In genomic region chr1:77802026-77802425, GRCh38 we compare ENCODE assay signal across 24 cellular contexts.
"Had no signal": no experiment of that assay in that cellular context is flagged by ENCODE, and none has a peak within 500 bp of the region (broad histone marks: within the 10 kb centered on the region; RNA-seq: fewer than 3 reads in every experiment).

No MANE protein-coding gene starts in this region.

- H3K4me1 Mint-ChIP-seq: memory B cell, mesothelial cell of epicardium had no signal

- H3K9me3 ChIP-seq: gastrocnemius medialis, heart right ventricle, left ventricle myocardium inferior, lower lobe of right lung, ovary, testis, tibial nerve, upper lobe of right lung, vagina had no signal

- H3K4me3 ChIP-seq: gastrocnemius medialis, heart right ventricle, left ventricle myocardium inferior, lower lobe of right lung, ovary, testis, tibial nerve, upper lobe of right lung, vagina had no signal

- H3K27me3 ChIP-seq: gastrocnemius medialis, heart right ventricle, ovary, testis, tibial nerve, upper lobe of right lung, vagina had no signal

- H3K4me3 Mint-ChIP-seq: dendritic cell treated with granulocyte-macrophage colony-stimulating factor and Interleukin-4, amounts not matched to agents 40 ng/mL and 50 ng/mL, for 4 days; memory B cell; mesothelial cell of epicardium; natural killer cell; neural crest cell; stimulated activated naive B cell treated with anti-CD40 and anti-IgM and Interleukin-4, amounts not matched to agents 10 μg/mL and 1 μg/mL and 100 μg/mL, for 72 hours; stimulated activated naive CD8-positive, alpha-beta T cell treated with anti-CD3 and anti-CD28 coated beads, Interleukin-15, amount 100 ng/mL, for 72 hours had no signal

- H3K27ac ChIP-seq: gastrocnemius medialis, heart right ventricle, left ventricle myocardium inferior, lower lobe of right lung, ovary, testis, tibial nerve, upper lobe of right lung, vagina had no signal

- H3K27ac Mint-ChIP-seq: dendritic cell treated with granulocyte-macrophage colony-stimulating factor and Interleukin-4, amounts not matched to agents 40 ng/mL and 50 ng/mL, for 4 days; memory B cell; mesothelial cell of epicardium; natural killer cell; stimulated activated naive B cell treated with anti-CD40 and anti-IgM and Interleukin-4, amounts not matched to agents 10 μg/mL and 1 μg/mL and 100 μg/mL, for 72 hours had no signal

- H3K27me3 Mint-ChIP-seq: dendritic cell treated with granulocyte-macrophage colony-stimulating factor and Interleukin-4, amounts not matched to agents 40 ng/mL and 50 ng/mL, for 4 days; memory B cell; stimulated activated naive B cell treated with anti-CD40 and anti-IgM and Interleukin-4, amounts not matched to agents 10 μg/mL and 1 μg/mL and 100 μg/mL, for 72 hours; stimulated activated naive CD8-positive, alpha-beta T cell treated with anti-CD3 and anti-CD28 coated beads, Interleukin-15, amount 100 ng/mL, for 72 hours had no signal

- H3K36me3 ChIP-seq: ovary had no signal

- H3K4me1 ChIP-seq: gastrocnemius medialis, lower lobe of right lung, testis, vagina had no signal

- DNase-seq: gastrocnemius medialis; heart right ventricle; hypothalamus; islet precursor cell; left cardiac atrium; left ventricle myocardium inferior; lower lobe of right lung; natural killer cell; nucleus accumbens; ovary; retina; stimulated activated CD4-positive, alpha-beta T cell treated with anti-CD3 and anti-CD28 coated beads, Interleukin-2, amount 100 ng/mL, for 24 hours; stimulated activated CD4-positive, alpha-beta T cell treated with anti-CD3 and anti-CD28 coated beads, Interleukin-4, amount 100 ng/mL, for 4 hours; stimulated activated naive B cell treated with anti-CD40 and anti-IgM and Interleukin-4, amounts not matched to agents 10 μg/mL and 1 μg/mL and 100 μg/mL, for 72 hours; stimulated activated naive CD8-positive, alpha-beta T cell treated with anti-CD3 and anti-CD28 coated beads, Interleukin-15, amount 100 ng/mL, for 72 hours; testis; upper lobe of right lung had no signal

- FAIRE-seq: colon had no signal

- H3K9me3 Mint-ChIP-seq: dendritic cell treated with granulocyte-macrophage colony-stimulating factor and Interleukin-4, amounts not matched to agents 40 ng/mL and 50 ng/mL, for 4 days; memory B cell; mesothelial cell of epicardium; natural killer cell; neural crest cell; stimulated activated naive B cell treated with anti-CD40 and anti-IgM and Interleukin-4, amounts not matched to agents 10 μg/mL and 1 μg/mL and 100 μg/mL, for 72 hours; stimulated activated naive CD8-positive, alpha-beta T cell treated with anti-CD3 and anti-CD28 coated beads, Interleukin-15, amount 100 ng/mL, for 72 hours had no signal
